8 cellular contexts compared by ENCODE assay signal in genomic region chr3:143119974-143120715, GRCh38. TPM values are rescaled to one million over a fixed set of nuclear protein-coding genes. Genes with fewer than 3 reads are reported as not detected.
DNase-seq lines count a peak whose midpoint lies in the region; ATAC-seq and TF ChIP-seq lines count a peak whose summit lies in the region.

No MANE protein-coding gene starts in this region.

- H3K36me3 Mint-ChIP-seq in immature natural killer cell, result peaks cover 7 to 24% (median 20%) of the 10 kb centered on the region in 3 donors

- no peaks in the 10 kb centered on the region for H3K9me3 Mint-ChIP-seq in immature natural killer cell

- H3K4me1 ChIP-seq in body of pancreas, result peaks cover 32% of the 10 kb centered on the region

- H3K4me3 ChIP-seq in body of pancreas, result peak overlapping the region; percentile 28 to 35

- peaks cover 14 to 36% (median 21%) of the 10 kb centered on the region in 3 donors for H3K27me3 Mint-ChIP-seq in immature natural killer cell (ENCODE audit: low read depth in 3 of 3)

- peaks cover 49 to 57% of the 10 kb centered on the region in 2 donors for H3K4me1 Mint-ChIP-seq in immature natural killer cell

- H3K9me3 ChIP-seq in body of pancreas, result no peaks in the 10 kb centered on the region

- H3K27me3 ChIP-seq in body of pancreas, result peaks cover 0 to 25% of the 10 kb centered on the region in 2 donors

- TF ChIP-seq POLR2A in body of pancreas (IDR thresholded peaks at IDR 0.05), result no peak

- TF ChIP-seq CTCF in body of pancreas (IDR thresholded peaks at IDR 0.05), result no peak

- ATAC-seq in HG03045 (IDR thresholded peaks at IDR 0.05; ENCODE audit: unreplicated experiment) (peak; percentile 16), SK-N-SH treated with all-trans-retinoic acid at 6 μM for 48 hours (peak; percentile 51), body of pancreas (peak; percentile 36)

- DNase-seq in NCI-H524 (lab: John Stamatoyannopoulos, UW) (peak; percentile 15 to 70), NCI-H524 treated with DMSO at 0.1 percent for 48 hours (lab: John Stamatoyannopoulos, UW) (no peak), body of pancreas (peak in 1 of 4 donors; percentile 12), immature natural killer cell (peak in 1 of 3 donors; percentile 57), NCI-H1436 treated with DMSO at 0.1 percent for 48 hours (lab: John Stamatoyannopoulos, UW) (no peak)
- peak; percentile 59 for DNase-seq in stimulated activated CD4-positive, alpha-beta T cell treated with anti-CD3 and anti-CD28 coated beads, Interleukin-15, amount 100 ng/mL, for 24 hours

- H3K36me3 ChIP-seq in body of pancreas (replicated peaks in 1 of 2; ENCODE audit: insufficient read depth in 1 of 2, low read depth in 2 of 2), result no peaks in the 10 kb centered on the region

- H3K27ac Mint-ChIP-seq in immature natural killer cell, result peak overlapping the region; percentile 77 to 92 (median 88)

- H3K27ac ChIP-seq in body of pancreas, result peak overlapping the region in 1 of 4 donors; percentile 5

- peak overlapping the region; percentile 87 to 96 (median 94) for H3K4me3 Mint-ChIP-seq in immature natural killer cell

- intact Hi-C loops in body of pancreas (cut with DNase I), result no loop called here

- 1 to 4% methylated on average over 11 to 85 of the region's 85 CpGs for WGBS in body of pancreas, 2 donors

TF ChIP-seq in SK-N-SH treated with all-trans-retinoic acid at 6 μM for 48 hours, 23 proteins besides CTCF, POLR2A, EP300 and RAD21:
- TF ChIP-seq PPARA (CRISPR knock-in tag; IDR thresholded peaks at IDR 0.05; ENCODE audit: borderline replicate concordance), result no peak
- no peak for TF ChIP-seq CSRNP3 (CRISPR knock-in tag; IDR thresholded peaks at IDR 0.05)
- TF ChIP-seq ZFP3 (CRISPR knock-in tag; IDR thresholded peaks at IDR 0.05), result no peak

RNA-seq across cellular contexts. Expression of gene CHST2, which starts 0.6 kb away (rescaled TPM):
- total RNA-seq in body of pancreas, result 1 to 10 TPM; 1.3 to 4.3 TPM
- polyA plus RNA-seq in immature natural killer cell, result 100 to 1,000 TPM; 105 to 117 (median 116) TPM

Comparison
In these comparisons a context has a peak if more than half of its experiments do, and no peak if none do; other contexts are left out.
1. DNase-seq: peak in NCI-H524 (2 of 2) and stimulated activated CD4-positive, alpha-beta T cell treated with anti-CD3 and anti-CD28 coated beads, Interleukin-15, amount 100 ng/mL, for 24 hours (single experiment); none in NCI-H524 treated with DMSO at 0.1 percent for 48 hours (single experiment) and NCI-H1436 treated with DMSO at 0.1 percent for 48 hours (single experiment).
2. Peak in every context shown above with its lines, with median percentiles within 50 percentile points of each other: ATAC-seq.